In genomic region chr11:119989422-119989821, GRCh38 we compare ENCODE assay signal across 26 cellular contexts.
"Had no signal": no experiment of that assay in that cellular context is flagged by ENCODE, and none has a peak within 500 bp of the region (broad histone marks: within the 10 kb centered on the region; RNA-seq: fewer than 3 reads in every experiment).

No MANE protein-coding gene starts in this region.

- H3K9me3 ChIP-seq: breast epithelium, gastroesophageal sphincter, lower lobe of right lung, right lobe of liver, tibial artery, upper lobe of right lung had no signal

- H3K4me1 ChIP-seq: gastroesophageal sphincter, lower lobe of right lung, right lobe of liver, upper lobe of right lung had no signal

- H3K36me3 ChIP-seq: breast epithelium, gastroesophageal sphincter, lower lobe of right lung, right lobe of liver, tibial artery, upper lobe of right lung had no signal

- ATAC-seq: activated CD4-positive, CD25-positive, alpha-beta regulatory T cell treated with anti-CD3 and anti-CD28 coated beads, Interleukin-2, amount 50 U/mL, for 24 hours; effector memory CD8-positive, alpha-beta T cell; gastroesophageal sphincter; lower lobe of right lung; natural killer cell; right lobe of liver; upper lobe of right lung had no signal

- H3K27ac Mint-ChIP-seq: activated CD4-positive, alpha-beta memory T cell treated with anti-CD3 and anti-CD28 coated beads, Interleukin-2, amount 10 ng/mL, durations not matched to agents 7 days and 5 days; activated CD4-positive, alpha-beta T cell treated with anti-CD3 and anti-CD28 coated beads, Interleukin-2, amount 10 ng/mL, durations not matched to agents 24 days and 14 days; activated T-cell treated with anti-CD3 and anti-CD28 coated beads, Interleukin-2, amount 50 U/mL, for 24 hours; effector memory CD8-positive, alpha-beta T cell; natural killer cell; stimulated activated naive CD8-positive, alpha-beta T cell treated with anti-CD3 and anti-CD28 coated beads, Interleukin-15, Interleukin-2, amounts not matched to agents 100 ng/mL and 50 ng/mL, for 24 hours; T-helper 2 cell treated with Interferon-gamma antibody and Interleukin-4, amounts not matched to agents 5 μg/mL and 100 μg/mL, for 36 hours had no signal

- H3K4me1 Mint-ChIP-seq: activated CD4-positive, alpha-beta memory T cell treated with anti-CD3 and anti-CD28 coated beads, Interleukin-2, amount 10 ng/mL, durations not matched to agents 7 days and 5 days; activated CD4-positive, alpha-beta T cell treated with anti-CD3 and anti-CD28 coated beads, Interleukin-2, amount 10 ng/mL, durations not matched to agents 24 days and 14 days; central memory CD8-positive, alpha-beta T cell; natural killer cell had no signal

- H3K27me3 ChIP-seq: breast epithelium, right lobe of liver had no signal

- H3K4me3 ChIP-seq: breast epithelium, coronary artery, gastroesophageal sphincter, hepatocyte, lower lobe of right lung, right lobe of liver, tibial artery, upper lobe of right lung had no signal

- H3K27ac ChIP-seq: breast epithelium, coronary artery, gastroesophageal sphincter, hepatocyte, lower lobe of right lung, right lobe of liver, tibial artery, upper lobe of right lung, VCaP had no signal

- DNase-seq: activated CD4-positive, alpha-beta memory T cell treated with anti-CD3 and anti-CD28 coated beads, Interleukin-2, amount 10 ng/mL, durations not matched to agents 7 days and 5 days; activated CD4-positive, alpha-beta T cell treated with anti-CD3 and anti-CD28 coated beads, Interleukin-2, amount 10 ng/mL, durations not matched to agents 24 days and 14 days; activated CD8-positive, alpha-beta memory T cell treated with anti-CD3 and anti-CD28 coated beads, Interleukin-2, amount 50 U/mL, for 48 hours; activated gamma-delta T cell treated with Interleukin-2 at 50 U/mL for 16 hours; activated naive CD4-positive, alpha-beta T cell treated with anti-CD3 and anti-CD28 coated beads, Interleukin-2, amount 50 U/mL, for 16 hours; activated T-cell treated with anti-CD3 and anti-CD28 coated beads, Interleukin-2, amount 50 U/mL, for 24 hours; amniotic stem cell; effector memory CD8-positive, alpha-beta T cell; kidney; lower lobe of right lung; mesenchymal stem cell; natural killer cell; right lobe of liver; stimulated activated CD4-positive, alpha-beta T cell treated with anti-CD3 and anti-CD28 coated beads, Interleukin-2, amount 100 ng/mL, for 48 hours; T-helper 1 cell; tibial artery; upper lobe of right lung had no signal

- H3K9me3 Mint-ChIP-seq: activated CD4-positive, alpha-beta memory T cell treated with anti-CD3 and anti-CD28 coated beads, Interleukin-2, amount 10 ng/mL, durations not matched to agents 7 days and 5 days; activated CD4-positive, alpha-beta T cell treated with anti-CD3 and anti-CD28 coated beads, Interleukin-2, amount 10 ng/mL, durations not matched to agents 24 days and 14 days; activated T-cell treated with anti-CD3 and anti-CD28 coated beads, Interleukin-2, amount 50 U/mL, for 24 hours; central memory CD8-positive, alpha-beta T cell; effector memory CD8-positive, alpha-beta T cell; natural killer cell; stimulated activated naive CD8-positive, alpha-beta T cell treated with anti-CD3 and anti-CD28 coated beads, Interleukin-15, Interleukin-2, amounts not matched to agents 100 ng/mL and 50 ng/mL, for 24 hours; T-helper 2 cell treated with Interferon-gamma antibody and Interleukin-4, amounts not matched to agents 5 μg/mL and 100 μg/mL, for 36 hours had no signal

- H3K4me3 Mint-ChIP-seq: activated CD4-positive, alpha-beta memory T cell treated with anti-CD3 and anti-CD28 coated beads, Interleukin-2, amount 10 ng/mL, durations not matched to agents 7 days and 5 days; activated CD4-positive, alpha-beta T cell treated with anti-CD3 and anti-CD28 coated beads, Interleukin-2, amount 10 ng/mL, durations not matched to agents 24 days and 14 days; activated T-cell treated with anti-CD3 and anti-CD28 coated beads, Interleukin-2, amount 50 U/mL, for 24 hours; central memory CD8-positive, alpha-beta T cell; effector memory CD8-positive, alpha-beta T cell; natural killer cell; stimulated activated naive CD8-positive, alpha-beta T cell treated with anti-CD3 and anti-CD28 coated beads, Interleukin-15, Interleukin-2, amounts not matched to agents 100 ng/mL and 50 ng/mL, for 24 hours; T-helper 2 cell treated with Interferon-gamma antibody and Interleukin-4, amounts not matched to agents 5 μg/mL and 100 μg/mL, for 36 hours had no signal

- H3K36me3 Mint-ChIP-seq: natural killer cell had no signal
